ENCODE assay signal across 35 cellular contexts in genomic region chr9:129381481-129381957, GRCh38.
DNase-seq lines count a peak whose midpoint lies in the region; ATAC-seq and TF ChIP-seq lines count a peak whose summit lies in the region.
"Had no signal": no experiment of that assay in that cellular context is flagged by ENCODE, and none has a peak within 500 bp of the region (broad histone marks: within the 10 kb centered on the region; RNA-seq: fewer than 3 reads in every experiment).

No MANE protein-coding gene starts in this region.

- TF ChIP-seq CTCF in PC-9 (conservative IDR thresholded peaks at IDR 0.05) (no peak), mesothelial cell of epicardium (IDR thresholded peaks at IDR 0.05; ENCODE audit: unreplicated experiment) (no peak)

- 93% methylated on average over 12 of the region's 12 CpGs for WGBS in aorta, 2 donors

- no peak overlapping the region for H2AFZ ChIP-seq in PC-9

- peaks cover 27% of the 10 kb centered on the region for H3F3A ChIP-seq in PC-9 (ENCODE audit: insufficient read depth, low read depth)

- H3K36me3 ChIP-seq in PC-9 (ENCODE audit: low read depth) (no peaks in the 10 kb centered on the region), aorta (ENCODE audit: control insufficient read depth in 1 of 2, insufficient read depth in 2 of 2, low read length in 1 of 2) (no peaks in the 10 kb centered on the region)
- H3K36me3 ChIP-seq: BE2C, gastrocnemius medialis, stomach, tibial artery had no signal

- H3K4me1 Mint-ChIP-seq in activated naive CD4-positive, alpha-beta T cell treated with anti-CD3 and anti-CD28 coated beads, Interleukin-2, amount 50 U/mL, for 24 hours, result peaks cover 14% of the 10 kb centered on the region
- H3K4me1 Mint-ChIP-seq in activated naive CD4-positive, alpha-beta T cell treated with anti-CD3 and anti-CD28 coated beads, Interleukin-2, amount 10 ng/mL, durations not matched to agents 7 days and 5 days, result peaks cover 19% of the 10 kb centered on the region
- peaks cover 19% of the 10 kb centered on the region for H3K4me1 Mint-ChIP-seq in mesothelial cell of epicardium
- H3K4me1 Mint-ChIP-seq: central memory CD8-positive, alpha-beta T cell had no signal

- H4K20me1 ChIP-seq in PC-9 (ENCODE audit: insufficient read depth), result no peaks in the 10 kb centered on the region

- no peaks in the 10 kb centered on the region for H3K27me3 Mint-ChIP-seq in activated naive CD4-positive, alpha-beta T cell treated with anti-CD3 and anti-CD28 coated beads, Interleukin-2, amount 50 U/mL, for 24 hours
- H3K27me3 Mint-ChIP-seq in activated naive CD4-positive, alpha-beta T cell treated with anti-CD3 and anti-CD28 coated beads, Interleukin-2, amount 10 ng/mL, durations not matched to agents 7 days and 5 days, result peaks cover 40% of the 10 kb centered on the region
- H3K27me3 Mint-ChIP-seq in mesothelial cell of epicardium (ENCODE audit: low read depth), result no peaks in the 10 kb centered on the region
- H3K27me3 Mint-ChIP-seq: central memory CD8-positive, alpha-beta T cell had no signal

- H3K9me3 Mint-ChIP-seq in activated naive CD4-positive, alpha-beta T cell treated with anti-CD3 and anti-CD28 coated beads, Interleukin-2, amount 50 U/mL, for 24 hours, result no peaks in the 10 kb centered on the region
- H3K9me3 Mint-ChIP-seq in activated naive CD4-positive, alpha-beta T cell treated with anti-CD3 and anti-CD28 coated beads, Interleukin-2, amount 10 ng/mL, durations not matched to agents 7 days and 5 days, result no peaks in the 10 kb centered on the region
- H3K9me3 Mint-ChIP-seq in mesothelial cell of epicardium, result no peaks in the 10 kb centered on the region
- H3K9me3 Mint-ChIP-seq: activated T-helper 1 cell treated with anti-CD3 and anti-CD28 coated beads, Interleukin-12 subunit alpha, Interleukin-12 subunit beta, Interleukin-2, Interleukin-4 antibody, amounts not matched to agents 30 ng/mL and 10 ng/mL and 1 ng/mL, durations not matched to agents 14 hours and 24 hours and 36 hours; central memory CD8-positive, alpha-beta T cell; HFFc6 had no signal

- peaks cover 8% of the 10 kb centered on the region; the same call in 1 of the 2 replicates for H3K79me2 ChIP-seq in PC-9 (ENCODE audit: low read depth)

- peak overlapping the region; percentile 75; the same call in 1 of the 2 replicates for H3K4me2 ChIP-seq in PC-9

- H3K4me3 ChIP-seq in PC-9, result no peak overlapping the region
- H3K4me3 ChIP-seq in aorta (ENCODE audit: low read length in 2 of 2), result no peak overlapping the region
- H3K4me3 ChIP-seq: dorsolateral prefrontal cortex, gastrocnemius medialis, stomach, tibial artery had no signal

- BruUV-seq in PC-9 (replicated peaks; lab: Mats Ljungman, UMichigan), result no TSS peak

- intact Hi-C loops in PC-9 (cut with micrococcal nuclease; ENCODE audit: unreplicated experiment) (no loop called here), aorta (cut with DNase I) (no loop called here)

- CTCF ChIA-PET in activated naive CD4-positive, alpha-beta T cell treated with anti-CD3 and anti-CD28 coated beads, Interleukin-2, amount 10 ng/mL, durations not matched to agents 7 days and 5 days (lab: Charles Lee), result interaction anchor here (2.0 kb wide), 1 partner anchor 243 kb away, joined by 5 read pairs; no protein-coding TSS in a partner anchor
- CTCF ChIA-PET in PC-9 (lab: Charles Lee), result no interaction called here

- DNase-seq in activated naive CD4-positive, alpha-beta T cell treated with anti-CD3 and anti-CD28 coated beads, Interleukin-2, amount 10 ng/mL, durations not matched to agents 7 days and 5 days, result no peak
- DNase-seq in PC-9, result no peak
- DNase-seq in mesothelial cell of epicardium (ENCODE audit: low spot score in 2 of 2, unreplicated experiment in 2 of 2), result no peak
- DNase-seq in aorta, result peak; percentile 38 to 72
- no peak for DNase-seq in NOMO-1 treated with DMSO at 0.1 percent for 48 hours (lab: John Stamatoyannopoulos, UW; ENCODE audit: unreplicated experiment)
- DNase-seq: activated CD4-positive, alpha-beta T cell treated with anti-CD3 and anti-CD28 coated beads, Interleukin-2, amount 50 U/mL, for 4 hours; BE2C; COR-L47; DMS79 treated with DMSO at 0.1 percent for 48 hours; gastrocnemius medialis; GF-D8; HFFc6; Kasumi-1; left colon; mesenchymal stem cell; NCI-H1436 treated with DMSO at 0.1 percent for 48 hours; NCI-H524; occipital lobe; retina; SHP77; small intestine; stimulated activated CD4-positive, alpha-beta T cell treated with anti-CD3 and anti-CD28 coated beads, Interleukin-1b, Interleukin-23, amount 100 ng/mL, for 48 hours; stimulated activated CD8-positive, alpha-beta memory T cell treated with anti-CD3 and anti-CD28 coated beads, Interleukin-4, amount 100 ng/mL, for 48 hours; stomach; SW 1271; T1000 had no signal

- H3K9me3 ChIP-seq in PC-9 (ENCODE audit: insufficient read depth, low read depth) (no peaks in the 10 kb centered on the region), aorta (ENCODE audit: control insufficient read depth, low read length) (no peaks in the 10 kb centered on the region)
- H3K9me3 ChIP-seq: BE2C, gastrocnemius medialis, stomach, tibial artery had no signal

- H3K27me3 ChIP-seq in PC-9 (ENCODE audit: insufficient read depth, low read depth) (no peaks in the 10 kb centered on the region), aorta (ENCODE audit: control insufficient read depth in 1 of 2, insufficient read depth in 2 of 2, low read length in 1 of 2) (no peaks in the 10 kb centered on the region)
- H3K27me3 ChIP-seq: BE2C, dorsolateral prefrontal cortex, gastrocnemius medialis, stomach, tibial artery had no signal

- H3K27ac ChIP-seq in PC-9, result peak overlapping the region; percentile 96; the same call in 1 of the 2 replicates
- no peak overlapping the region for H3K27ac ChIP-seq in aorta (ENCODE audit: low read depth in 1 of 2, low read length in 2 of 2)

- peak overlapping the region; percentile 46 for H3K27ac Mint-ChIP-seq in activated naive CD4-positive, alpha-beta T cell treated with anti-CD3 and anti-CD28 coated beads, Interleukin-2, amount 50 U/mL, for 24 hours
- no peak overlapping the region for H3K27ac Mint-ChIP-seq in activated naive CD4-positive, alpha-beta T cell treated with anti-CD3 and anti-CD28 coated beads, Interleukin-2, amount 10 ng/mL, durations not matched to agents 7 days and 5 days
- H3K27ac Mint-ChIP-seq in mesothelial cell of epicardium, result peak overlapping the region; percentile 98
- H3K27ac Mint-ChIP-seq: activated T-helper 1 cell treated with anti-CD3 and anti-CD28 coated beads, Interleukin-12 subunit alpha, Interleukin-12 subunit beta, Interleukin-2, Interleukin-4 antibody, amounts not matched to agents 30 ng/mL and 10 ng/mL and 1 ng/mL, durations not matched to agents 14 hours and 24 hours and 36 hours; HFFc6 had no signal

- POLR2A ChIA-PET in PC-9 (lab: Charles Lee; ENCODE audit: unreplicated experiment), result interaction anchor here (0.7 kb wide), 1 partner anchor 108 kb away, joined by 20 read pairs; no protein-coding TSS in a partner anchor

- no peaks in the 10 kb centered on the region for H3K9me2 ChIP-seq in PC-9 (ENCODE audit: insufficient read depth)

- ATAC-seq in aorta (ENCODE audit: low FRiP score), result no peak
- no peak for ATAC-seq in HG03432 (IDR thresholded peaks at IDR 0.05; ENCODE audit: unreplicated experiment)
- no peak for ATAC-seq in GM18520 (IDR thresholded peaks at IDR 0.05; ENCODE audit: unreplicated experiment)
- ATAC-seq: gastrocnemius medialis, HepG2, left colon, Panc1 had no signal

- H3K4me3 Mint-ChIP-seq in activated naive CD4-positive, alpha-beta T cell treated with anti-CD3 and anti-CD28 coated beads, Interleukin-2, amount 50 U/mL, for 24 hours, result no peak overlapping the region
- H3K4me3 Mint-ChIP-seq in activated naive CD4-positive, alpha-beta T cell treated with anti-CD3 and anti-CD28 coated beads, Interleukin-2, amount 10 ng/mL, durations not matched to agents 7 days and 5 days, result no peak overlapping the region
- H3K4me3 Mint-ChIP-seq in mesothelial cell of epicardium, result no peak overlapping the region
- H3K4me3 Mint-ChIP-seq: activated T-helper 1 cell treated with anti-CD3 and anti-CD28 coated beads, Interleukin-12 subunit alpha, Interleukin-12 subunit beta, Interleukin-2, Interleukin-4 antibody, amounts not matched to agents 30 ng/mL and 10 ng/mL and 1 ng/mL, durations not matched to agents 14 hours and 24 hours and 36 hours; HFFc6 had no signal

- no peaks in the 10 kb centered on the region for H3K36me3 Mint-ChIP-seq in activated naive CD4-positive, alpha-beta T cell treated with anti-CD3 and anti-CD28 coated beads, Interleukin-2, amount 50 U/mL, for 24 hours
- no peaks in the 10 kb centered on the region for H3K36me3 Mint-ChIP-seq in activated naive CD4-positive, alpha-beta T cell treated with anti-CD3 and anti-CD28 coated beads, Interleukin-2, amount 10 ng/mL, durations not matched to agents 7 days and 5 days
- no peaks in the 10 kb centered on the region for H3K36me3 Mint-ChIP-seq in mesothelial cell of epicardium

- H3K4me1 ChIP-seq in PC-9 (replicated peaks; ENCODE audit: insufficient read depth) (peaks cover 22% of the 10 kb centered on the region), aorta (ENCODE audit: control insufficient read depth in 1 of 2, insufficient read depth in 2 of 2, low read length in 2 of 2) (no peaks in the 10 kb centered on the region)

Comparison
In these comparisons a context has a peak if more than half of its experiments do, and no peak if none do; other contexts are left out.
1. DNase-seq: peak in aorta (2 of 2); none in activated naive CD4-positive, alpha-beta T cell treated with anti-CD3 and anti-CD28 coated beads, Interleukin-2, amount 10 ng/mL, durations not matched to agents 7 days and 5 days (single experiment), PC-9 (0 of 2), mesothelial cell of epicardium (0 of 2) and NOMO-1 treated with DMSO at 0.1 percent for 48 hours (single experiment).